ENCODE assay signal across 1 cellular context in genomic region chr6:105805581-105806023, GRCh38.
A peak's percentile ranks its signal among the peaks of the same experiment; 100 is the strongest.
TF ChIP-seq lines count a peak whose summit lies in the region.

No MANE protein-coding gene starts in this region.

TF ChIP-seq in K562, 482 proteins besides CTCF, POLR2A, EP300 and RAD21 (continued from another document and continues in another):
- no peak for TF ChIP-seq CEBPZ (IDR thresholded peaks at IDR 0.05; ENCODE audit: borderline replicate concordance, low read depth, low read length)
- 0 out of 2 replicates have a peak, but pooled peaks have one; percentile 28 for TF ChIP-seq GATAD2A (IDR thresholded peaks at IDR 0.05)
- TF ChIP-seq ZBTB40 (IDR thresholded peaks at IDR 0.05), result no peak
- TF ChIP-seq ZBTB40 (CRISPR knock-in tag; IDR thresholded peaks at IDR 0.05), result no peak
- no peak for TF ChIP-seq CBX1 (IDR thresholded peaks at IDR 0.05; ENCODE audit: low read depth)
- TF ChIP-seq ZNF12 (CRISPR knock-in tag; IDR thresholded peaks at IDR 0.05), result no peak
- TF ChIP-seq HMG20A (CRISPR knock-in tag; conservative IDR thresholded peaks at IDR 0.05), result no peak
- TF ChIP-seq STAT6 (CRISPR knock-in tag; IDR thresholded peaks at IDR 0.05), result no peak
- TF ChIP-seq ZSCAN29 (IDR thresholded peaks at IDR 0.05), result no peak
- no peak for TF ChIP-seq ZNF318 (IDR thresholded peaks at IDR 0.05; ENCODE audit: borderline replicate concordance in 1 of 2, low read depth in 1 of 2)
- TF ChIP-seq SMARCC2 (IDR thresholded peaks at IDR 0.05; ENCODE audit: low read depth), result no peak
- TF ChIP-seq JUNB (CRISPR knock-in tag; conservative IDR thresholded peaks at IDR 0.05), result no peak
- TF ChIP-seq ZNF224 (CRISPR knock-in tag; IDR thresholded peaks at IDR 0.05), result no peak
- no peak for TF ChIP-seq SRSF9 (IDR thresholded peaks at IDR 0.05; ENCODE audit: borderline replicate concordance, low read depth, low read length)
- no peak for TF ChIP-seq XRCC3 (IDR thresholded peaks at IDR 0.05)
- TF ChIP-seq ZNF76 (CRISPR knock-in tag; IDR thresholded peaks at IDR 0.05; ENCODE audit: borderline replicate concordance), result no peak
- peak; percentile 48; the same call in 1 of the 2 replicates for TF ChIP-seq ZNF41 (CRISPR knock-in tag; conservative IDR thresholded peaks at IDR 0.05)
- no peak for TF ChIP-seq DEAF1 (CRISPR knock-in tag; IDR thresholded peaks at IDR 0.05)
- TF ChIP-seq ZNF551 (CRISPR knock-in tag; IDR thresholded peaks at IDR 0.05), result no peak
- TF ChIP-seq CREBBP (IDR thresholded peaks at IDR 0.05; ENCODE audit: low read depth, low read length), result no peak
- no peak for TF ChIP-seq NCOR1 (IDR thresholded peaks at IDR 0.05)
- TF ChIP-seq MAFK (IDR thresholded peaks at IDR 0.05; ENCODE audit: low read length), result no peak
- no peak for TF ChIP-seq RBM34 (IDR thresholded peaks at IDR 0.05; ENCODE audit: borderline replicate concordance, insufficient read depth, low read length)
- TF ChIP-seq ZNF436 (CRISPR knock-in tag; IDR thresholded peaks at IDR 0.05), result no peak
- no peak for TF ChIP-seq SREBF1 (IDR thresholded peaks at IDR 0.05; ENCODE audit: borderline replicate concordance, low read depth, low read length)
- TF ChIP-seq U2AF1 (optimal IDR thresholded peaks at IDR 0.05; ENCODE audit: low read depth, low read length), result no peak
- no peak for TF ChIP-seq HOXB6 (CRISPR knock-in tag; IDR thresholded peaks at IDR 0.05; ENCODE audit: borderline replicate concordance)
- no peak for TF ChIP-seq SAFB2 (IDR thresholded peaks at IDR 0.05; ENCODE audit: borderline replicate concordance, low read depth, low read length, severe bottlenecking)
